Comparison of ENCODE assay signal across 25 cellular contexts in genomic region chr12:10448236-10448635, GRCh38. TPM values are rescaled to one million over a fixed set of nuclear protein-coding genes. Genes with fewer than 3 reads are reported as not detected.
"Had no signal": no experiment of that assay in that cellular context is flagged by ENCODE, and none has a peak within 500 bp of the region (broad histone marks: within the 10 kb centered on the region; RNA-seq: fewer than 3 reads in every experiment).

No MANE protein-coding gene starts in this region.

- H3K27me3 ChIP-seq: adrenal gland, ascending aorta, brain microvascular endothelial cell, right lobe of liver, testis, vagina had no signal

- H3K9ac ChIP-seq: parathyroid adenoma had no signal

- H3K9me3 ChIP-seq: adrenal gland, ascending aorta, left ventricle myocardium inferior, right lobe of liver, testis, vagina had no signal

- FAIRE-seq: endothelial cell of umbilical vein had no signal

- H3K4me3 ChIP-seq: adrenal gland, ascending aorta, left ventricle myocardium inferior, right lobe of liver, skin epidermis, testis, vagina had no signal

- H3K36me3 ChIP-seq: adrenal gland, ascending aorta, brain microvascular endothelial cell, left ventricle myocardium inferior, right lobe of liver, vagina, WERI-Rb-1 had no signal

- H2AFZ ChIP-seq: parathyroid adenoma had no signal

- H3K79me2 ChIP-seq: parathyroid adenoma had no signal

- DNase-seq: activated CD4-positive, alpha-beta T cell treated with anti-CD3 and anti-CD28 coated beads for 1 hour; activated CD4-positive, alpha-beta T cell treated with anti-CD3 and anti-CD28 coated beads, Interleukin-2, amount 50 U/mL, for 1 hour; activated gamma-delta T cell treated with Interleukin-2 at 50 U/mL for 16 hours; activated T-cell treated with anti-CD3 and anti-CD28 coated beads for 4 hours; adrenal gland; brain microvascular endothelial cell; central memory CD4-positive, alpha-beta T cell; dermis blood vessel endothelial cell; effector CD8-positive, alpha-beta T cell; foreskin melanocyte; left ventricle myocardium inferior; midbrain; nephron progenitor cell; right lobe of liver; stimulated activated CD4-positive, alpha-beta T cell treated with anti-CD3 and anti-CD28 coated beads, Interleukin-1b, Interleukin-23, amount 100 ng/mL, for 48 hours; T-cell; testis; WERI-Rb-1 had no signal

- H3K27ac ChIP-seq: adrenal gland, ascending aorta, brain microvascular endothelial cell, left ventricle myocardium inferior, parathyroid adenoma, right lobe of liver, skin epidermis, testis, vagina, WERI-Rb-1 had no signal

- H3K4me1 ChIP-seq: adrenal gland, ascending aorta, left ventricle myocardium inferior, parathyroid adenoma, right lobe of liver, testis, vagina had no signal

RNA-seq across cellular contexts. Expression of gene KLRC1, which starts 4.9 kb away (rescaled TPM):
- total RNA-seq: ascending aorta, dermis blood vessel endothelial cell, endothelial cell of umbilical vein, esophagus mucosa, left ventricle myocardium inferior, lung microvascular endothelial cell had no signal
- polyA plus RNA-seq: endothelial cell of umbilical vein had no signal

RNA-seq across cellular contexts. Expression of gene KLRC2, which starts 12.4 kb away (rescaled TPM):
- total RNA-seq: ascending aorta, dermis blood vessel endothelial cell, endothelial cell of umbilical vein, left ventricle myocardium inferior, lung microvascular endothelial cell had no signal
- polyA plus RNA-seq: adrenal gland, endothelial cell of umbilical vein had no signal

RNA-seq across cellular contexts. Expression of gene KLRC3, which starts 27.8 kb away (rescaled TPM):
- total RNA-seq: adrenal gland, ascending aorta, dermis blood vessel endothelial cell, endothelial cell of umbilical vein, esophagus mucosa, left ventricle myocardium inferior, lung microvascular endothelial cell, right lobe of liver, vagina had no signal
- polyA plus RNA-seq: endothelial cell of umbilical vein had no signal

RNA-seq across cellular contexts. Expression of gene KLRC4, which starts 38.7 kb away (rescaled TPM):
- total RNA-seq: adrenal gland, ascending aorta, dermis blood vessel endothelial cell, endothelial cell of umbilical vein, esophagus mucosa, left ventricle myocardium inferior, lung microvascular endothelial cell, testis, vagina had no signal
- polyA plus RNA-seq: endothelial cell of umbilical vein had no signal

RNA-seq across cellular contexts. Expression of gene EIF2S3B, which starts 57.5 kb away (rescaled TPM):
- total RNA-seq: ascending aorta had no signal
